2 cellular contexts compared by ENCODE assay signal in the genomic region with DNA sequence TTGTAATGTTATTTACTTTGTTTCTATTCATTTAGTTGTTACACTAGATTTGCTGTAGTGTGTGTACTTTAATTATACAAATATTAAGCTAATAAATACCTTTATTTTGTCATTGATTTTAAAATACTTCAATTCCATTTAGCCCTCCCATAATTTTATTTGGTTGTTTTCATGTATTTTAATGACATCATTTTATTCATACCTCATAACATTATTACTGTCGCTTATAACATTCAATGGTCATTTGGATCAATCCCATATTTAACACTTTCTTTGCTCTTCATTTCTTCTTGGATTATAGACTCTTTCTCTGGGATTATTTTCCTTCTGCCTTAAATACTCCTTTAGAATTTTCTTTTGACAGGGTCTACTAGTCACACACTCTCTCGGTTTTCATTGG.
A peak's percentile ranks its signal among the peaks of the same experiment; 100 is the strongest.
TF ChIP-seq lines count a peak whose summit lies in the region.

No MANE protein-coding gene starts in this region.

TF ChIP-seq in HepG2, 621 proteins besides CTCF, POLR2A, EP300 and RAD21:
- TF ChIP-seq HNF4A (CRISPR knock-in tag; IDR thresholded peaks at IDR 0.05) = no peak
- peak; percentile 78 for TF ChIP-seq ATF7 (IDR thresholded peaks at IDR 0.05)
- TF ChIP-seq ATF7 (CRISPR knock-in tag; IDR thresholded peaks at IDR 0.05) = no peak
- TF ChIP-seq CBX2 (IDR thresholded peaks at IDR 0.05; ENCODE audit: low read depth, low read length) = no peak
- TF ChIP-seq CBX2 (CRISPR knock-in tag; IDR thresholded peaks at IDR 0.05; ENCODE audit: low read depth) = no peak
- no peak for TF ChIP-seq NR2F1 (CRISPR knock-in tag; IDR thresholded peaks at IDR 0.05)
- TF ChIP-seq NR0B2 (CRISPR knock-in tag; IDR thresholded peaks at IDR 0.05) = no peak
- TF ChIP-seq RNF219 (CRISPR knock-in tag; IDR thresholded peaks at IDR 0.05) = no peak
- no peak for TF ChIP-seq ZNF234 (CRISPR knock-in tag; conservative IDR thresholded peaks at IDR 0.05)

TF ChIP-seq in HEK293, 187 proteins besides CTCF, POLR2A, EP300 and RAD21:
- TF ChIP-seq, protein P1, sequence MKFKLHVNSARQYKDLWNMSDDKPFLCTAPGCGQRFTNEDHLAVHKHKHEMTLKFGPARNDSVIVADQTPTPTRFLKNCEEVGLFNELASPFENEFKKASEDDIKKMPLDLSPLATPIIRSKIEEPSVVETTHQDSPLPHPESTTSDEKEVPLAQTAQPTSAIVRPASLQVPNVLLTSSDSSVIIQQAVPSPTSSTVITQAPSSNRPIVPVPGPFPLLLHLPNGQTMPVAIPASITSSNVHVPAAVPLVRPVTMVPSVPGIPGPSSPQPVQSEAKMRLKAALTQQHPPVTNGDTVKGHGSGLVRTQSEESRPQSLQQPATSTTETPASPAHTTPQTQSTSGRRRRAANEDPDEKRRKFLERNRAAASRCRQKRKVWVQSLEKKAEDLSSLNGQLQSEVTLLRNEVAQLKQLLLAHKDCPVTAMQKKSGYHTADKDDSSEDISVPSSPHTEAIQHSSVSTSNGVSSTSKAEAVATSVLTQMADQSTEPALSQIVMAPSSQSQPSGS (tag by site-specific recombination; IDR thresholded peaks at IDR 0.05; ENCODE audit: low read depth) = peak; percentile 73
- TF ChIP-seq, protein P2, sequence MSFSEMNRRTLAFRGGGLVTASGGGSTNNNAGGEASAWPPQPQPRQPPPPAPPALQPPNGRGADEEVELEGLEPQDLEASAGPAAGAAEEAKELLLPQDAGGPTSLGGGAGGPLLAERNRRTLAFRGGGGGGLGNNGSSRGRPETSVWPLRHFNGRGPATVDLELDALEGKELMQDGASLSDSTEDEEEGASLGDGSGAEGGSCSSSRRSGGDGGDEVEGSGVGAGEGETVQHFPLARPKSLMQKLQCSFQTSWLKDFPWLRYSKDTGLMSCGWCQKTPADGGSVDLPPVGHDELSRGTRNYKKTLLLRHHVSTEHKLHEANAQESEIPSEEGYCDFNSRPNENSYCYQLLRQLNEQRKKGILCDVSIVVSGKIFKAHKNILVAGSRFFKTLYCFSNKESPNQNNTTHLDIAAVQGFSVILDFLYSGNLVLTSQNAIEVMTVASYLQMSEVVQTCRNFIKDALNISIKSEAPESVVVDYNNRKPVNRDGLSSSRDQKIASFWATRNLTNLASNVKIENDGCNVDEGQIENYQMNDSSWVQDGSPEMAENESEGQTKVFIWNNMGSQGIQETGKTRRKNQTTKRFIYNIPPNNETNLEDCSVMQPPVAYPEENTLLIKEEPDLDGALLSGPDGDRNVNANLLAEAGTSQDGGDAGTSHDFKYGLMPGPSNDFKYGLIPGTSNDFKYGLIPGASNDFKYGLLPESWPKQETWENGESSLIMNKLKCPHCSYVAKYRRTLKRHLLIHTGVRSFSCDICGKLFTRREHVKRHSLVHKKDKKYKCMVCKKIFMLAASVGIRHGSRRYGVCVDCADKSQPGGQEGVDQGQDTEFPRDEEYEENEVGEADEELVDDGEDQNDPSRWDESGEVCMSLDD (tag by site-specific recombination; IDR thresholded peaks at IDR 0.05) = no peak
